ENCODE assay signal across 19 cellular contexts in genomic region chr6:148440021-148440420, GRCh38.
DNase-seq lines count a peak whose midpoint lies in the region; ATAC-seq and TF ChIP-seq lines count a peak whose summit lies in the region.
"Had no signal": no experiment of that assay in that cellular context is flagged by ENCODE, and none has a peak within 500 bp of the region (broad histone marks: within the 10 kb centered on the region; RNA-seq: fewer than 3 reads in every experiment).

No MANE protein-coding gene starts in this region.

- no peak for TF ChIP-seq POLR2A in gastrocnemius medialis (IDR thresholded peaks at IDR 0.05)

- no peak for ATAC-seq in RWPE2 (ENCODE audit: low read depth)
- peak; percentile 25 to 56 for ATAC-seq in gastrocnemius medialis
- no peak for ATAC-seq in GM19395 (IDR thresholded peaks at IDR 0.05; ENCODE audit: unreplicated experiment)
- ATAC-seq in PC-3 = no peak
- ATAC-seq: activated CD4-positive, CD25-positive, alpha-beta regulatory T cell treated with anti-CD3 and anti-CD28 coated beads, Interleukin-2, amount 50 U/mL, for 24 hours; heart right ventricle had no signal

- H4K20me1 ChIP-seq in PC-3 (ENCODE audit: low read length) = no peaks in the 10 kb centered on the region

- H3K27ac ChIP-seq in RWPE2 (ENCODE audit: poor library complexity, severe bottlenecking) (peak overlapping the region; percentile 100), endodermal cell (ENCODE audit: low read depth, low read length) (no peak overlapping the region), gastrocnemius medialis (peak overlapping the region; percentile 59 to 71 (median 64)), PC-3 (ENCODE audit: low read length) (no peak overlapping the region)

- no peak for TF ChIP-seq CTCF in BJ (IDR thresholded peaks at IDR 0.05; ENCODE audit: insufficient read depth, low read depth, low read length)
- TF ChIP-seq CTCF in RWPE2 (IDR thresholded peaks at IDR 0.05; ENCODE audit: poor library complexity, severe bottlenecking) = no peak
- TF ChIP-seq CTCF in endodermal cell (conservative IDR thresholded peaks at IDR 0.05) = no peak
- TF ChIP-seq CTCF in gastrocnemius medialis (IDR thresholded peaks at IDR 0.05 in 4 of 5, conservative IDR thresholded peaks at IDR 0.05 in 1 of 5) = no peak
- TF ChIP-seq CTCF in PC-3 (conservative IDR thresholded peaks at IDR 0.05; ENCODE audit: low read depth, low read length) = no peak

- in situ Hi-C loops in gastrocnemius medialis (cut with MboI; ENCODE audit: low sequenced_read_pairs in 4 of 4) = no loop called here

- intact Hi-C loops in gastrocnemius medialis (cut with DNase I; ENCODE audit: low total_unique reads) = no loop called here
- intact Hi-C loops in PC-3 (cut with micrococcal nuclease) = loop anchor here (2.0 to 5.0 kb wide), 3 partner anchors 33 to 247 kb away; partner anchors contain the start of gene SASH1

- no peaks in the 10 kb centered on the region for H3K9me2 ChIP-seq in PC-3 (replicated peaks; ENCODE audit: low read length)

- no peak overlapping the region for H3K4me2 ChIP-seq in PC-3 (ENCODE audit: low read length)

- 0 out of 2 replicates have a peak, but pooled peaks cover 2% of the 10 kb centered on the region for H3K36me3 ChIP-seq in BJ (ENCODE audit: control insufficient read depth, insufficient read depth, low read length)
- no peaks in the 10 kb centered on the region for H3K36me3 ChIP-seq in RWPE2 (ENCODE audit: low read depth)
- no peaks in the 10 kb centered on the region for H3K36me3 ChIP-seq in endodermal cell (ENCODE audit: control insufficient read depth, insufficient read depth, low read length)
- no peaks in the 10 kb centered on the region for H3K36me3 ChIP-seq in gastrocnemius medialis
- H3K36me3 ChIP-seq in PC-3 (ENCODE audit: low read depth, low read length) = no peaks in the 10 kb centered on the region
- H3K36me3 ChIP-seq: BE2C, right atrium auricular region had no signal

- H3K9ac ChIP-seq in endodermal cell (ENCODE audit: extremely low read depth, low read length, poor library complexity, severe bottlenecking) (no peak overlapping the region), PC-3 (ENCODE audit: low read length) (no peak overlapping the region)

- H3K9me3 ChIP-seq in RWPE2 (ENCODE audit: severe bottlenecking) (no peaks in the 10 kb centered on the region), endodermal cell (ENCODE audit: control insufficient read depth, low read length) (no peaks in the 10 kb centered on the region), gastrocnemius medialis (no peaks in the 10 kb centered on the region), PC-3 (ENCODE audit: low read length) (no peaks in the 10 kb centered on the region)
- H3K9me3 ChIP-seq: BE2C, heart right ventricle, right atrium auricular region had no signal

- no peak overlapping the region for H3K27ac Mint-ChIP-seq in endodermal cell
- H3K27ac Mint-ChIP-seq: IgD-negative memory B cell; T-helper 1 cell treated with Interleukin-12 subunit alpha and Interleukin-12 subunit beta and Interleukin-4 antibody, amounts not matched to agents 30 μg/mL and 1 μg/mL, for 36 hours had no signal

- H3K27me3 Mint-ChIP-seq in endodermal cell (ENCODE audit: insufficient read depth) = no peaks in the 10 kb centered on the region

- no peaks in the 10 kb centered on the region for H3K9me3 Mint-ChIP-seq in endodermal cell
- H3K9me3 Mint-ChIP-seq: T-helper 1 cell treated with Interleukin-12 subunit alpha and Interleukin-12 subunit beta and Interleukin-4 antibody, amounts not matched to agents 30 μg/mL and 1 μg/mL, for 36 hours had no signal

- H3K4me3 Mint-ChIP-seq in endodermal cell = no peak overlapping the region
- H3K4me3 Mint-ChIP-seq: IgD-negative memory B cell; T-helper 1 cell treated with Interleukin-12 subunit alpha and Interleukin-12 subunit beta and Interleukin-4 antibody, amounts not matched to agents 30 μg/mL and 1 μg/mL, for 36 hours had no signal

- BruUV-seq in PC-3 (replicated peaks; lab: Mats Ljungman, UMichigan) = no TSS peak

- 94 to 96% methylated on average over 13 of the region's 13 CpGs for WGBS in endodermal cell (ENCODE audit: insufficient coverage in 1 of 2, insufficient read length in 1 of 2), 2 experiments

- CTCF ChIA-PET in BJ (lab: Yijun Ruan, JAX) = interaction anchor here (0.8 kb wide), 1 partner anchor 17 kb away, joined by 3 read pairs; no protein-coding TSS in a partner anchor
- CTCF ChIA-PET in PC-3 (lab: Charles Lee) = no interaction called here

- H3K4me3 ChIP-seq in BJ (ENCODE audit: low read depth, low read length) (peak overlapping the region; percentile 30), RWPE2 (ENCODE audit: severe bottlenecking) (no peak overlapping the region), endodermal cell (ENCODE audit: low read length) (no peak overlapping the region), gastrocnemius medialis (peak overlapping the region in 2 of 4 donors; percentile 9 to 50), PC-3 (ENCODE audit: low read length) (no peak overlapping the region)
- H3K4me3 ChIP-seq: heart right ventricle, right atrium auricular region had no signal

- no peaks in the 10 kb centered on the region for H3K36me3 Mint-ChIP-seq in endodermal cell (ENCODE audit: low read depth)
- H3K36me3 Mint-ChIP-seq: IgD-negative memory B cell had no signal

- DNase-seq in BJ (ENCODE audit: low read depth) (no peak), RWPE2 (ENCODE audit: low spot score) (no peak), endodermal cell (peak; percentile 19), gastrocnemius medialis (no peak), NCI-H2029 treated with DMSO at 0.1 percent for 48 hours (lab: John Stamatoyannopoulos, UW) (no peak), NCI-H82 (lab: John Stamatoyannopoulos, UW) (no peak), PC-3 (no peak)
- DNase-seq: activated effector memory CD4-positive, alpha-beta T cell treated with anti-CD3 and anti-CD28 coated beads, Interleukin-2, amount 50 U/mL, for 16 hours; aorta; BE2C; heart right ventricle; islet precursor cell; NCI-H1092; NCI-H774 had no signal

- H3K4me1 Mint-ChIP-seq in endodermal cell = peaks cover 11% of the 10 kb centered on the region

- H3K27me3 ChIP-seq in BJ (ENCODE audit: control insufficient read depth, insufficient read depth, low read length) = no peaks in the 10 kb centered on the region
- H3K27me3 ChIP-seq in RWPE2 (ENCODE audit: insufficient read depth, poor library complexity, severe bottlenecking) = no peaks in the 10 kb centered on the region
- no peaks in the 10 kb centered on the region for H3K27me3 ChIP-seq in endodermal cell (ENCODE audit: control insufficient read depth, insufficient read depth, low read length, poor library complexity, severe bottlenecking)
- no peaks in the 10 kb centered on the region for H3K27me3 ChIP-seq in gastrocnemius medialis
- no peaks in the 10 kb centered on the region for H3K27me3 ChIP-seq in PC-3 (ENCODE audit: low read length)
- H3K27me3 ChIP-seq: BE2C, heart right ventricle, right atrium auricular region had no signal

- H2AFZ ChIP-seq in PC-3 (ENCODE audit: low read length) = no peak overlapping the region

- POLR2A ChIA-PET in BJ (lab: Charles Lee) (no interaction called here), PC-3 (lab: Charles Lee; ENCODE audit: unreplicated experiment) (no interaction called here)

- no peaks in the 10 kb centered on the region for H3K79me2 ChIP-seq in PC-3 (ENCODE audit: low read length)

- peaks cover 29% of the 10 kb centered on the region for H3K4me1 ChIP-seq in RWPE2 (ENCODE audit: insufficient read depth, poor library complexity, severe bottlenecking)
- no peaks in the 10 kb centered on the region for H3K4me1 ChIP-seq in endodermal cell (ENCODE audit: control insufficient read depth, insufficient read depth, low read length)
- peaks cover 24 to 26% of the 10 kb centered on the region in 2 donors for H3K4me1 ChIP-seq in gastrocnemius medialis
- peaks cover 32% of the 10 kb centered on the region for H3K4me1 ChIP-seq in PC-3 (ENCODE audit: insufficient read depth, low read length)
- H3K4me1 ChIP-seq: BE2C had no signal

- H3F3A ChIP-seq in PC-3 (ENCODE audit: low read length, unreplicated experiment) = peaks cover 7% of the 10 kb centered on the region

Comparison
In these comparisons a context has a peak if more than half of its experiments do, and no peak if none do; other contexts are left out.
1. ATAC-seq: peak in gastrocnemius medialis (2 of 2); none in RWPE2 (single experiment), GM19395 (single experiment) and PC-3 (single experiment).
2. H3K27ac ChIP-seq: peak in RWPE2 (single experiment) and gastrocnemius medialis (4 of 4); none in endodermal cell (single experiment) and PC-3 (single experiment).